Comparison of ENCODE assay signal across 23 cellular contexts in genomic region chr15:75140080-75140879, GRCh38.
DNase-seq lines count a peak whose midpoint lies in the region; ATAC-seq, FAIRE-seq and TF ChIP-seq lines count a peak whose summit lies in the region.
"Had no signal": no experiment of that assay in that cellular context is flagged by ENCODE, and none has a peak within 500 bp of the region (broad histone marks: within the 10 kb centered on the region; RNA-seq: fewer than 3 reads in every experiment).

No MANE protein-coding gene starts in this region.

- H3K27ac ChIP-seq in right cardiac atrium (ENCODE audit: low read length): no peak overlapping the region
- H3K27ac ChIP-seq in left ventricle myocardium inferior (replicated peaks): no peak overlapping the region
- peak overlapping the region; percentile 96 for H3K27ac ChIP-seq in HepG2 (ENCODE audit: extremely low read length, insufficient read depth, low read length)
- no peak overlapping the region for H3K27ac ChIP-seq in esophagus muscularis mucosa (replicated peaks in 1 of 4)
- H3K27ac ChIP-seq: brain microvascular endothelial cell, coronary artery had no signal

- H3K9ac ChIP-seq in HepG2 (ENCODE audit: insufficient read depth, low read depth, low read length): peak overlapping the region; percentile 60
- H3K9ac ChIP-seq: SK-N-SH had no signal

- H3K27me3 ChIP-seq in right cardiac atrium (ENCODE audit: control insufficient read depth, insufficient read depth) (no peaks in the 10 kb centered on the region), left ventricle myocardium inferior (ENCODE audit: low read depth) (no peaks in the 10 kb centered on the region), HepG2 (ENCODE audit: control insufficient read depth in 1 of 2, insufficient read depth in 2 of 2, low read length in 2 of 2) (no peaks in the 10 kb centered on the region), esophagus muscularis mucosa (no peaks in the 10 kb centered on the region)
- H3K27me3 ChIP-seq: brain microvascular endothelial cell had no signal

- peaks cover 9% of the 10 kb centered on the region for H3K36me3 ChIP-seq in left ventricle myocardium inferior
- no peaks in the 10 kb centered on the region for H3K36me3 ChIP-seq in HepG2 (replicated peaks in 1 of 2; ENCODE audit: control insufficient read depth in 1 of 2, insufficient read depth in 2 of 2, low read length in 2 of 2)
- no peaks in the 10 kb centered on the region for H3K36me3 ChIP-seq in esophagus muscularis mucosa
- H3K36me3 ChIP-seq: brain microvascular endothelial cell, HAP-1 had no signal

- H3K9me3 ChIP-seq in right cardiac atrium (ENCODE audit: control insufficient read depth, low read length): peaks cover 10% of the 10 kb centered on the region
- peaks cover 43% of the 10 kb centered on the region for H3K9me3 ChIP-seq in left ventricle myocardium inferior (replicated peaks)
- peaks cover 14% of the 10 kb centered on the region for H3K9me3 ChIP-seq in HepG2 (ENCODE audit: low read length)
- peaks cover 0 to 35% (median 32%) of the 10 kb centered on the region in 4 donors for H3K9me3 ChIP-seq in esophagus muscularis mucosa

- BruUV-seq in HepG2 (replicated peaks; lab: Mats Ljungman, UMichigan): no TSS peak

- POLR2A ChIA-PET in HepG2 (lab: Yijun Ruan, JAX): interaction anchor here (0.8 to 3.1 kb wide), 20 partner anchors 10 to 117 kb away, joined by 3 to 58 read pairs (median 5); partner anchors contain the start of genes C15orf39 and PPCDC

- no peaks in the 10 kb centered on the region for H3K79me2 ChIP-seq in HepG2 (ENCODE audit: insufficient read depth, low read length)

- in situ Hi-C loops in HepG2 (cut with HindIII; ENCODE audit: extremely low pct_ligation_motif_present, low pct_unique_long_range_greater_than_20kb): no loop called here

- H3K4me3 ChIP-seq in right cardiac atrium (ENCODE audit: low read length) (no peak overlapping the region), left ventricle myocardium inferior (no peak overlapping the region), HepG2 (replicated peaks in 1 of 3; ENCODE audit: insufficient read depth in 1 of 3, low read depth in 2 of 3, low read length in 3 of 3) (no peak overlapping the region), esophagus muscularis mucosa (no peak overlapping the region)
- H3K4me3 ChIP-seq: coronary artery, HAP-1 had no signal

- no peaks in the 10 kb centered on the region for H4K20me1 ChIP-seq in HepG2 (ENCODE audit: insufficient read depth, low read length)

- ATAC-seq in right cardiac atrium (peak; percentile 39 to 73), HepG2 (peak; percentile 91)

- H3K4me1 ChIP-seq in right cardiac atrium (ENCODE audit: control insufficient read depth, insufficient read depth, low read length) (no peaks in the 10 kb centered on the region), left ventricle myocardium inferior (peaks cover 5% of the 10 kb centered on the region), HepG2 (ENCODE audit: insufficient read depth, low read length) (peaks cover 87% of the 10 kb centered on the region), esophagus muscularis mucosa (no peaks in the 10 kb centered on the region)
- H3K4me1 ChIP-seq: HAP-1 had no signal

- no peak for TF ChIP-seq CTCF in left ventricle myocardium inferior (IDR thresholded peaks at IDR 0.05; ENCODE audit: borderline replicate concordance)
- peak; percentile 35 for TF ChIP-seq CTCF in HepG2 (CRISPR knock-in tag; IDR thresholded peaks at IDR 0.05)
- no peak for TF ChIP-seq CTCF in esophagus muscularis mucosa (IDR thresholded peaks at IDR 0.05)
- no peak for TF ChIP-seq CTCF in GM10266 (IDR thresholded peaks at IDR 0.05; ENCODE audit: control insufficient read depth, insufficient read depth, low read depth, missing control alignments)

- WGBS in right cardiac atrium: 51% methylated on average over 7 of the region's 7 CpGs
- 15% methylated on average over 7 of the region's 7 CpGs for WGBS in HepG2 (ENCODE audit: low lambda C conversion rate)
- 67% methylated on average over 7 of the region's 7 CpGs for WGBS in esophagus muscularis mucosa

- DNase-seq in right cardiac atrium (no peak), left ventricle myocardium inferior (no peak), amniotic epithelial cell (ENCODE audit: low read depth) (peak; percentile 51), HepG2 (ENCODE audit: low spot score) (peak; percentile 99), DMS 273 (lab: John Stamatoyannopoulos, UW; ENCODE audit: unreplicated experiment) (no peak), esophagus muscularis mucosa (ENCODE audit: extremely low spot score) (no peak), GM10266 (ENCODE audit: extremely low spot score) (no peak)
- DNase-seq in activated CD4-positive, CD25-positive, alpha-beta regulatory T cell (lab: John Stamatoyannopoulos, UW): no peak
- DNase-seq: activated CD4-positive, alpha-beta memory T cell treated with anti-CD3 and anti-CD28 coated beads, Interleukin-2, amount 10 ng/mL, durations not matched to agents 7 days and 5 days; activated gamma-delta T cell; brain microvascular endothelial cell; COR-L47; head of caudate nucleus; MV-4-11; NCI-H187 treated with DMSO at 0.1 percent for 48 hours; nephron progenitor cell; SK-N-SH; stimulated activated CD4-positive, alpha-beta T cell treated with anti-CD3 and anti-CD28 coated beads, Interleukin-4, amount 100 ng/mL, for 24 hours; T-helper 2 cell; trophoblast cell had no signal

- peak overlapping the region; percentile 50; the same call in 1 of the 2 replicates for H3K4me2 ChIP-seq in HepG2 (ENCODE audit: low read depth, low read length)
- H3K4me2 ChIP-seq: SK-N-SH had no signal

- CTCF ChIA-PET in HepG2 (lab: Yijun Ruan, JAX; ENCODE audit: low intra/inter-chr PET ratio, low total read pairs): no interaction called here

- FAIRE-seq in HepG2 (lab: Jason Lieb, UNC): peak; percentile 98
- FAIRE-seq: A204.1 had no signal

- no peak overlapping the region for H2AFZ ChIP-seq in HepG2 (ENCODE audit: low read length)

- intact Hi-C loops in right cardiac atrium (cut with DNase I) (no loop called here), left ventricle myocardium inferior (cut with micrococcal nuclease) (no loop called here), HepG2 (cut with micrococcal nuclease; ENCODE audit: unreplicated experiment) (loop anchor here (1.0 kb wide), 2 partner anchors 62 to 97 kb away; no protein-coding TSS in a partner anchor), esophagus muscularis mucosa (cut with DNase I) (no loop called here)

- TF ChIP-seq POLR2A in HepG2 (IDR thresholded peaks at IDR 0.05; ENCODE audit: insufficient read depth in 1 of 2, low read depth in 2 of 2, low read length in 2 of 2) (no peak; a peak in 1 of 4 replicates), esophagus muscularis mucosa (IDR thresholded peaks at IDR 0.05; ENCODE audit: low read depth) (no peak)

- peak; percentile 47; the same call in 1 of the 2 replicates for TF ChIP-seq RAD21 in HepG2 (CRISPR knock-in tag; IDR thresholded peaks at IDR 0.05)

- TF ChIP-seq EP300 in HepG2 (IDR thresholded peaks at IDR 0.05; ENCODE audit: low read depth in 2 of 2, low read length in 2 of 2): peak; percentile 51 to 98; a peak in 3 of 4 replicates
- peak; percentile 98 for TF ChIP-seq EP300 in HepG2 (CRISPR knock-in tag; IDR thresholded peaks at IDR 0.05; ENCODE audit: borderline replicate concordance)
- no peak for TF ChIP-seq EP300 in esophagus muscularis mucosa (IDR thresholded peaks at IDR 0.05)

TF ChIP-seq in HepG2, 621 proteins besides CTCF, POLR2A, EP300 and RAD21 (continues in another document):
- TF ChIP-seq ZNF484 (CRISPR knock-in tag; IDR thresholded peaks at IDR 0.05; ENCODE audit: borderline replicate concordance, low read depth) (no peak), ZNF180 (CRISPR knock-in tag; IDR thresholded peaks at IDR 0.05; ENCODE audit: borderline replicate concordance, low read depth) (no peak), SKIL (CRISPR knock-in tag; IDR thresholded peaks at IDR 0.05; ENCODE audit: borderline replicate concordance) (peak; percentile 76; the same call in 1 of the 2 replicates), ZNF776 (CRISPR knock-in tag; IDR thresholded peaks at IDR 0.05) (no peak; the same call in 1 of the 2 replicates), ZNF10 (CRISPR knock-in tag; IDR thresholded peaks at IDR 0.05; ENCODE audit: borderline replicate concordance, low read depth) (no peak), ZEB1 (IDR thresholded peaks at IDR 0.05; ENCODE audit: insufficient replicate concordance, low read depth) (peak; percentile 48), ZMYM4 (CRISPR knock-in tag; IDR thresholded peaks at IDR 0.05) (peak; percentile 75; the same call in 1 of the 2 replicates), ZNF773 (CRISPR knock-in tag; IDR thresholded peaks at IDR 0.05; ENCODE audit: borderline replicate concordance) (no peak), ELF4 (CRISPR knock-in tag; IDR thresholded peaks at IDR 0.05; ENCODE audit: borderline replicate concordance) (no peak), ZSCAN9 (CRISPR knock-in tag; IDR thresholded peaks at IDR 0.05; ENCODE audit: borderline replicate concordance) (peak; percentile 79; the same call in 1 of the 2 replicates)
- TF ChIP-seq, protein P1, sequence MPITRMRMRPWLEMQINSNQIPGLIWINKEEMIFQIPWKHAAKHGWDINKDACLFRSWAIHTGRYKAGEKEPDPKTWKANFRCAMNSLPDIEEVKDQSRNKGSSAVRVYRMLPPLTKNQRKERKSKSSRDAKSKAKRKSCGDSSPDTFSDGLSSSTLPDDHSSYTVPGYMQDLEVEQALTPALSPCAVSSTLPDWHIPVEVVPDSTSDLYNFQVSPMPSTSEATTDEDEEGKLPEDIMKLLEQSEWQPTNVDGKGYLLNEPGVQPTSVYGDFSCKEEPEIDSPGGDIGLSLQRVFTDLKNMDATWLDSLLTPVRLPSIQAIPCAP (CRISPR knock-in tag; IDR thresholded peaks at IDR 0.05; ENCODE audit: low read depth): no peak

Comparison
In these comparisons a context has a peak if more than half of its experiments do, and no peak if none do; other contexts are left out.
1. DNase-seq: peak in amniotic epithelial cell (single experiment) and HepG2 (single experiment); none in right cardiac atrium (0 of 3), left ventricle myocardium inferior (single experiment), activated CD4-positive, CD25-positive, alpha-beta regulatory T cell (0 of 4), DMS 273 (single experiment), esophagus muscularis mucosa (single experiment) and GM10266 (single experiment).